ENCODE assay signal across 8 cellular contexts in the genomic region with DNA sequence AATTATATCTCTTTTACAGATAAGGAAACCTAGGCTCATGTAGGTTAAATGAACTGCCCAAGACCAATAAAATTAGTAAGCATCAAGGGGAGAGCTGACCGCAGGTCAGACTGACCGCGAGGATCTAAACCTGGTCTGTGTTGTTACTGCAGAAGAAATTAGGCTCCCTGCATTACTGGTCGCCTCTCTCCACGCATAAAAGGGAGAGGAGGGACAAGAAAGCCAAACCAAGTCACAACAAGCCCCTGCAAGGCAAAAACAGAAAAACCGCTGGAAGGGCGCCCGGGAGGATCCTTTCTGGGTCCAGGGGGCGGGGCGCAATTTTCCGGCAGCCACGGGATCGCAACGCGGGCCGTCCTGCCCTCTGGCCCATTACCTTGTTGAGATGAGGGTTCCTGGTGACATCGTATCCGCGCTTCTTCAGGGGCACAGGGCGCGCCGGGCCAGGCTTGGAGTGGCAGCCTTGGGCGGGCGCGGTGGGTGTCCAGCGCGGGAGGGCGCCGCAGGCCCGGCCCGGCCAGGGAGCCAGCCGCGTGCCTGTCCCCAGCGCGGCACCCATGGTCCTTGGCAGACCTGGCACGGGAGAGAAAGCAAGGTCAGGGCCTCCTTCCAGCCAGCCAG. TPM values are rescaled to one million over a fixed set of nuclear protein-coding genes. Genes with fewer than 3 reads are reported as not detected.
DNase-seq lines count a peak whose midpoint lies in the region; ATAC-seq, FAIRE-seq and TF ChIP-seq lines count a peak whose summit lies in the region.

No MANE protein-coding gene starts in this region.

- H3K4me1 ChIP-seq in KMS-11 (ENCODE audit: low read depth, poor library complexity, severe bottlenecking) = no peaks in the 10 kb centered on the region

- H3K27me3 Mint-ChIP-seq in activated T-helper 2 cell treated with anti-CD3 and anti-CD28 coated beads, Interferon-gamma antibody, Interleukin-2, Interleukin-4, amounts not matched to agents 10 μg/mL and 5 μg/mL and 100 μg/mL, durations not matched to agents 14 hours and 24 hours and 36 hours (ENCODE audit: low read depth) = peaks cover 41% of the 10 kb centered on the region

- TF ChIP-seq CTCF in KMS-11 (conservative IDR thresholded peaks at IDR 0.05; ENCODE audit: low read depth, low read length) (no peak), GM13977 (IDR thresholded peaks at IDR 0.05; ENCODE audit: extremely low read depth, insufficient read depth, missing control alignments) (no peak)

- no peak for TF ChIP-seq POLR2A in H54 (IDR thresholded peaks at IDR 0.05; ENCODE audit: low read depth, low read length)

- H2AFZ ChIP-seq in KMS-11 (ENCODE audit: low read depth) = peak overlapping the region; percentile 27; the same call in 1 of the 2 replicates

- H3K27ac Mint-ChIP-seq in activated T-helper 2 cell treated with anti-CD3 and anti-CD28 coated beads, Interferon-gamma antibody, Interleukin-2, Interleukin-4, amounts not matched to agents 10 μg/mL and 5 μg/mL and 100 μg/mL, durations not matched to agents 14 hours and 24 hours and 36 hours = no peak overlapping the region

- H3K9ac ChIP-seq in KMS-11 = no peak overlapping the region

- H3K36me3 ChIP-seq in KMS-11 (ENCODE audit: insufficient read depth) = no peaks in the 10 kb centered on the region

- H3K4me3 ChIP-seq in KMS-11 (IDR thresholded peaks at IDR 0.05; ENCODE audit: insufficient read depth, low read depth, low read length) = no peak overlapping the region

- peak overlapping the region; percentile 66 for H3K4me3 Mint-ChIP-seq in activated T-helper 2 cell treated with anti-CD3 and anti-CD28 coated beads, Interferon-gamma antibody, Interleukin-2, Interleukin-4, amounts not matched to agents 10 μg/mL and 5 μg/mL and 100 μg/mL, durations not matched to agents 14 hours and 24 hours and 36 hours (ENCODE audit: low read depth)

- in situ Hi-C loops in GM13977 (cut with MboI; ENCODE audit: low pct_unique_long_range_greater_than_20kb, low sequenced_read_pairs, unreplicated experiment) = no loop called here

- no peak overlapping the region for H3K4me2 ChIP-seq in KMS-11

- H3K9me3 Mint-ChIP-seq in activated T-helper 2 cell treated with anti-CD3 and anti-CD28 coated beads, Interferon-gamma antibody, Interleukin-2, Interleukin-4, amounts not matched to agents 10 μg/mL and 5 μg/mL and 100 μg/mL, durations not matched to agents 14 hours and 24 hours and 36 hours = no peaks in the 10 kb centered on the region

- no peak overlapping the region for H3K27ac ChIP-seq in KMS-11

- intact Hi-C loops in activated T-helper 2 cell treated with anti-CD3 and anti-CD28 coated beads, Interferon-gamma antibody, Interleukin-2, Interleukin-4, amounts not matched to agents 10 μg/mL and 5 μg/mL and 100 μg/mL, durations not matched to agents 14 hours and 24 hours and 36 hours (cut with micrococcal nuclease) = no loop called here
- intact Hi-C loops in Right ventricle myocardium superior (cut with DNase I) = no loop called here

- ATAC-seq in Right ventricle myocardium superior (ENCODE audit: poor library complexity) = peak; percentile 81

- DNase-seq in NCI-H82 (lab: John Stamatoyannopoulos, UW) = peak; percentile 31
- DNase-seq in NCI-H82 treated with DMSO at 0.1 percent for 48 hours (lab: John Stamatoyannopoulos, UW; ENCODE audit: unreplicated experiment) = no peak
- no peak for DNase-seq in activated T-helper 2 cell treated with anti-CD3 and anti-CD28 coated beads, Interferon-gamma antibody, Interleukin-2, Interleukin-4, amounts not matched to agents 10 μg/mL and 5 μg/mL and 100 μg/mL, durations not matched to agents 14 hours and 24 hours and 36 hours (ENCODE audit: low spot score)
- DNase-seq in Right ventricle myocardium superior = peak; percentile 90
- peak; percentile 25 for DNase-seq in occipital lobe (lab: John Stamatoyannopoulos, UW)
- no peak for DNase-seq in H54 (ENCODE audit: insufficient read length, low spot score)
- no peak for DNase-seq in GM13977 (ENCODE audit: low spot score)

- H3K27me3 ChIP-seq in KMS-11 (ENCODE audit: insufficient read depth, low read depth) = no peaks in the 10 kb centered on the region

- no peak for FAIRE-seq in H54 (lab: Jason Lieb, UNC)

- no peaks in the 10 kb centered on the region for H4K20me1 ChIP-seq in KMS-11 (ENCODE audit: insufficient read depth)

- no peaks in the 10 kb centered on the region for H3K79me2 ChIP-seq in KMS-11 (ENCODE audit: insufficient read depth, low read depth)

- no peaks in the 10 kb centered on the region for H3K36me3 Mint-ChIP-seq in activated T-helper 2 cell treated with anti-CD3 and anti-CD28 coated beads, Interferon-gamma antibody, Interleukin-2, Interleukin-4, amounts not matched to agents 10 μg/mL and 5 μg/mL and 100 μg/mL, durations not matched to agents 14 hours and 24 hours and 36 hours (ENCODE audit: low read depth)

- peaks cover 6% of the 10 kb centered on the region for H3K4me1 Mint-ChIP-seq in activated T-helper 2 cell treated with anti-CD3 and anti-CD28 coated beads, Interferon-gamma antibody, Interleukin-2, Interleukin-4, amounts not matched to agents 10 μg/mL and 5 μg/mL and 100 μg/mL, durations not matched to agents 14 hours and 24 hours and 36 hours (ENCODE audit: low read depth)

RNA-seq across cellular contexts. Expression of a gene that starts 0.9 kb away (rescaled TPM):
- total RNA-seq in activated T-helper 2 cell treated with anti-CD3 and anti-CD28 coated beads, Interferon-gamma antibody, Interleukin-2, Interleukin-4, amounts not matched to agents 10 μg/mL and 5 μg/mL and 100 μg/mL, durations not matched to agents 14 hours and 24 hours and 36 hours = 3.5 and 4.1 TPM in 2 replicates
- 30.4 TPM for total RNA-seq in Right ventricle myocardium superior
- total RNA-seq in occipital lobe = 99.0 TPM

Comparison
In these comparisons a context has a peak if more than half of its experiments do, and no peak if none do; other contexts are left out.
1. DNase-seq: peak in NCI-H82 (single experiment), Right ventricle myocardium superior (single experiment) and occipital lobe (single experiment); none in NCI-H82 treated with DMSO at 0.1 percent for 48 hours (single experiment), activated T-helper 2 cell treated with anti-CD3 and anti-CD28 coated beads, Interferon-gamma antibody, Interleukin-2, Interleukin-4, amounts not matched to agents 10 μg/mL and 5 μg/mL and 100 μg/mL, durations not matched to agents 14 hours and 24 hours and 36 hours (single experiment), H54 (single experiment) and GM13977 (single experiment).